In genomic region chr13:98142427-98143156, GRCh38 we compare ENCODE assay signal across 8 cellular contexts. TPM values are rescaled to one million over a fixed set of nuclear protein-coding genes. Genes with fewer than 3 reads are reported as not detected.
DNase-seq lines count a peak whose midpoint lies in the region; ATAC-seq and TF ChIP-seq lines count a peak whose summit lies in the region.

A gene with protein sequence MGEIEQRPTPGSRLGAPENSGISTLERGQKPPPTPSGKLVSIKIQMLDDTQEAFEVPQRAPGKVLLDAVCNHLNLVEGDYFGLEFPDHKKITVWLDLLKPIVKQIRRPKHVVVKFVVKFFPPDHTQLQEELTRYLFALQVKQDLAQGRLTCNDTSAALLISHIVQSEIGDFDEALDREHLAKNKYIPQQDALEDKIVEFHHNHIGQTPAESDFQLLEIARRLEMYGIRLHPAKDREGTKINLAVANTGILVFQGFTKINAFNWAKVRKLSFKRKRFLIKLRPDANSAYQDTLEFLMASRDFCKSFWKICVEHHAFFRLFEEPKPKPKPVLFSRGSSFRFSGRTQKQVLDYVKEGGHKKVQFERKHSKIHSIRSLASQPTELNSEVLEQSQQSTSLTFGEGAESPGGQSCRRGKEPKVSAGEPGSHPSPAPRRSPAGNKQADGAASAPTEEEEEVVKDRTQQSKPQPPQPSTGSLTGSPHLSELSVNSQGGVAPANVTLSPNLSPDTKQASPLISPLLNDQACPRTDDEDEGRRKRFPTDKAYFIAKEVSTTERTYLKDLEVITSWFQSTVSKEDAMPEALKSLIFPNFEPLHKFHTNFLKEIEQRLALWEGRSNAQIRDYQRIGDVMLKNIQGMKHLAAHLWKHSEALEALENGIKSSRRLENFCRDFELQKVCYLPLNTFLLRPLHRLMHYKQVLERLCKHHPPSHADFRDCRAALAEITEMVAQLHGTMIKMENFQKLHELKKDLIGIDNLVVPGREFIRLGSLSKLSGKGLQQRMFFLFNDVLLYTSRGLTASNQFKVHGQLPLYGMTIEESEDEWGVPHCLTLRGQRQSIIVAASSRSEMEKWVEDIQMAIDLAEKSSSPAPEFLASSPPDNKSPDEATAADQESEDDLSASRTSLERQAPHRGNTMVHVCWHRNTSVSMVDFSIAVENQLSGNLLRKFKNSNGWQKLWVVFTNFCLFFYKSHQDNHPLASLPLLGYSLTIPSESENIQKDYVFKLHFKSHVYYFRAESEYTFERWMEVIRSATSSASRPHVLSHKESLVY (plus strand): TSS chr13:98143094. CDS start chr13:98213243, 70,149 bp downstream.

- H3K79me2 ChIP-seq in OCI-LY1 (ENCODE audit: insufficient read depth, low read length) = no peaks in the 10 kb centered on the region

- H3K9me2 ChIP-seq in OCI-LY1 (ENCODE audit: low read depth, low read length) = no peaks in the 10 kb centered on the region

- ATAC-seq in GM19438 (IDR thresholded peaks at IDR 0.05; ENCODE audit: low read depth, unreplicated experiment) = peak; percentile 77
- ATAC-seq in HG03469 (IDR thresholded peaks at IDR 0.05; ENCODE audit: unreplicated experiment) = peak; percentile 59
- peak; percentile 93 to 96 for ATAC-seq in right cardiac atrium
- ATAC-seq in psoas muscle = peak; percentile 92 to 94 (median 93)

- WGBS in right cardiac atrium = under 1% methylated on average over 95 of the region's 95 CpGs
- 0 to 1% (median 1%) methylated on average over 35 to 95 of the region's 95 CpGs for WGBS in psoas muscle, 3 donors

- TF ChIP-seq CTCF in OCI-LY1 (IDR thresholded peaks at IDR 0.05; ENCODE audit: low read length) (no peak), psoas muscle (IDR thresholded peaks at IDR 0.05) (peak; percentile 47)

- H3K9me3 ChIP-seq in OCI-LY1 (ENCODE audit: low read length) (no peaks in the 10 kb centered on the region), right cardiac atrium (ENCODE audit: control insufficient read depth, low read length) (no peaks in the 10 kb centered on the region), psoas muscle (no peaks in the 10 kb centered on the region)

- intact Hi-C loops in right cardiac atrium (cut with DNase I) (loop anchor here in 2 of 4 donors (10.0 kb wide), 2 partner anchors 252 to 532 kb away; no protein-coding TSS in a partner anchor), psoas muscle (cut with DNase I) (loop anchor here in 1 of 2 donors (10.0 kb wide), 2 partner anchors 252 to 532 kb away; no protein-coding TSS in a partner anchor)

- H3K4me3 ChIP-seq in OCI-LY1 (ENCODE audit: low read depth, low read length, poor library complexity, severe bottlenecking) (peak within 1 kb of the TSS; percentile 27), right cardiac atrium (ENCODE audit: low read length) (peak within 1 kb of the TSS; percentile 99), psoas muscle (peak within 1 kb of the TSS; percentile 75)

- H3F3A ChIP-seq in OCI-LY1 (ENCODE audit: insufficient read depth, low read length) = no peaks in the 10 kb centered on the region

- no peak within 1 kb of the TSS for H2AFZ ChIP-seq in OCI-LY1 (ENCODE audit: low read length)

- no peaks in the 10 kb centered on the region for H3K4me1 ChIP-seq in OCI-LY1 (ENCODE audit: insufficient read depth, low read length, severe bottlenecking)
- H3K4me1 ChIP-seq in right cardiac atrium (ENCODE audit: control insufficient read depth, insufficient read depth, low read length) = no peaks in the 10 kb centered on the region
- H3K4me1 ChIP-seq in psoas muscle = peaks cover 9% of the 10 kb centered on the region

- H3K9ac ChIP-seq in OCI-LY1 (ENCODE audit: low read length) = no peak within 1 kb of the TSS

- no peaks in the 10 kb centered on the region for H4K20me1 ChIP-seq in OCI-LY1 (ENCODE audit: insufficient read depth, low read length)

- no peak within 1 kb of the TSS; the same call in 1 of the 2 replicates for H3K4me2 ChIP-seq in OCI-LY1 (ENCODE audit: low read length)

- H3K27ac ChIP-seq in OCI-LY1 (ENCODE audit: low read depth, low read length, poor library complexity, severe bottlenecking) (no peak within 1 kb of the TSS), right cardiac atrium (ENCODE audit: low read length) (peak within 1 kb of the TSS; percentile 49), psoas muscle (peak within 1 kb of the TSS; percentile 65)

- in situ Hi-C loops in Caki2 (cut with HindIII; ENCODE audit: low pct_unique_long_range_greater_than_20kb, low sequenced_read_pairs) = no loop called here

- H3K27me3 ChIP-seq in OCI-LY1 (ENCODE audit: insufficient read depth, low read length) = peaks cover 6% of the 10 kb centered on the region
- H3K27me3 ChIP-seq in right cardiac atrium (ENCODE audit: control insufficient read depth, insufficient read depth) = no peaks in the 10 kb centered on the region
- H3K27me3 ChIP-seq in psoas muscle (ENCODE audit: insufficient read depth in 3 of 3, low read length in 2 of 3) = peaks cover 0 to 16% (median 0%) of the 10 kb centered on the region in 3 donors

- H3K36me3 ChIP-seq in OCI-LY1 (ENCODE audit: insufficient read depth, low read length) (no peaks in the 10 kb centered on the region), psoas muscle (ENCODE audit: insufficient read depth in 1 of 2, low read depth in 1 of 2) (no peaks in the 10 kb centered on the region)

- DNase-seq in Caki2 (ENCODE audit: low read depth) (peak; percentile 69), astrocyte of the hippocampus (ENCODE audit: low read depth, low spot score) (peak; percentile 94), right cardiac atrium (peak; percentile 71 to 92 (median 91)), psoas muscle (peak; percentile 76 to 81), GDM1 (lab: John Stamatoyannopoulos, UW) (no peak)

RNA-seq across cellular contexts. Expression of the gene that starts here (rescaled TPM):
- total RNA-seq in Caki2 (2014; rRNA removed; shearing (Covaris generic); ENCODE audit: low replicate concordance) = 27.9 and 33.0 TPM in 2 replicates
- total RNA-seq in right cardiac atrium = 10 to 100 TPM; 18.2 to 27.6 (median 23.6) TPM
- 8.3 TPM for polyA plus RNA-seq in right cardiac atrium
- 10 to 100 TPM in 3 of 4 donors, 1 to 10 TPM in 1; 9.2 to 19.4 (median 13.0) TPM for total RNA-seq in psoas muscle
- 1 to 10 TPM; 5.7 to 7.5 (median 6.0) TPM for polyA plus RNA-seq in psoas muscle

Comparison
In these comparisons a context has a peak if more than half of its experiments do, and no peak if none do; other contexts are left out.
1. H3K4me3 ChIP-seq: peak in every context shown above with its lines; median percentile 99 in right cardiac atrium; 75 in psoas muscle; 27 in OCI-LY1.